Comparison of ENCODE assay signal across 18 cellular contexts in the genomic region with DNA sequence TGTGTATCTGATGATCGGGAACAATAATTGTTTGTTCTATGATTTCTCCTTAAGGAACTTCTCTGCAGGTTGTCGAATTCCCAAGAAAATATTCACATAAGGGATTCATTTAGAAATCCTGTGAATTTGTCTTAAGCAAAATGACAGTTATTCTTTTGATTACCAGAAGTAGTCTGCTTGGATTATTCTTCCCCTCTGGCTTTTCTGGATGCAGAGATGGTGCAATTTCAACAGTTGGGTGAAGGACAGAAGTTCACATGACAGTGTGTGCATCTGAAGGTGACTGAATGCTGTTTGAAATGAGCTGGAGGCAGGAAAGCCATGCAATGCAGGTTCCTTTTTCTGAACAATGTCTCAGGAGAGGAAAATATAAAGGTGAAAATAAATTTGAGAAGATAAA.
DNase-seq lines count a peak whose midpoint lies in the region; ATAC-seq and TF ChIP-seq lines count a peak whose summit lies in the region.
"Had no signal": no experiment of that assay in that cellular context is flagged by ENCODE, and none has a peak within 500 bp of the region (broad histone marks: within the 10 kb centered on the region; RNA-seq: fewer than 3 reads in every experiment).

No MANE protein-coding gene starts in this region.

- H3K4me3 Mint-ChIP-seq in activated T-cell treated with anti-CD3 and anti-CD28 coated beads, Interleukin-2, amount 50 U/mL, for 4 hours, result peak overlapping the region; percentile 1
- H3K4me3 Mint-ChIP-seq: activated naive CD8-positive, alpha-beta T cell treated with anti-CD3 and anti-CD28 coated beads, Interleukin-2, amount 10 ng/mL, durations not matched to agents 7 days and 5 days; CD4-positive, CD25-positive, alpha-beta regulatory T cell; endodermal cell had no signal

- no peak overlapping the region for H3K23ac ChIP-seq in mesendoderm (ENCODE audit: low read length)

- no peaks in the 10 kb centered on the region for H3K9me2 ChIP-seq in SK-N-SH

- H4K20me1 ChIP-seq in SK-N-SH (ENCODE audit: insufficient read depth), result no peaks in the 10 kb centered on the region

- H3K4ac ChIP-seq in mesendoderm (ENCODE audit: low read depth, low read length), result no peak overlapping the region

- no peak overlapping the region for H3K4me3 ChIP-seq in SK-N-SH (ENCODE audit: low read depth in 2 of 2, low read length in 1 of 2)
- H3K4me3 ChIP-seq in esophagus muscularis mucosa, result no peak overlapping the region
- H3K4me3 ChIP-seq in mesendoderm (ENCODE audit: low read length), result no peak overlapping the region
- H3K4me3 ChIP-seq: left lung, psoas muscle had no signal

- H3K79me1 ChIP-seq in mesendoderm (ENCODE audit: low read length), result no peaks in the 10 kb centered on the region

- H3K79me2 ChIP-seq in SK-N-SH (ENCODE audit: insufficient read depth) (peaks cover 79% of the 10 kb centered on the region), mesendoderm (ENCODE audit: control insufficient read depth, insufficient read depth, low read length) (no peaks in the 10 kb centered on the region)

- intact Hi-C loops in esophagus muscularis mucosa (cut with DNase I) (no loop called here), sciatic nerve (cut with DNase I) (no loop called here)

- no peak overlapping the region for H2BK120ac ChIP-seq in mesendoderm (ENCODE audit: low read depth, low read length)

- H2BK15ac ChIP-seq in mesendoderm (replicated peaks; ENCODE audit: low read depth), result no peak overlapping the region

- H3F3A ChIP-seq in SK-N-SH (replicated peaks; ENCODE audit: insufficient read depth), result peaks cover 40% of the 10 kb centered on the region

- H3K56ac ChIP-seq in mesendoderm (ENCODE audit: low read length), result no peak overlapping the region

- H3K27ac ChIP-seq in SK-N-SH (ENCODE audit: low read depth in 2 of 2, low read length in 1 of 2), result peak overlapping the region; percentile 90
- H3K27ac ChIP-seq in esophagus muscularis mucosa (replicated peaks in 1 of 4), result peak overlapping the region; percentile 9 to 62 (median 35)
- no peak overlapping the region for H3K27ac ChIP-seq in mesendoderm (ENCODE audit: low read depth, low read length)
- H3K27ac ChIP-seq: left lung, psoas muscle had no signal

- no peak for TF ChIP-seq RAD21 in SK-N-SH (IDR thresholded peaks at IDR 0.05; ENCODE audit: low read length)

- H2AFZ ChIP-seq in SK-N-SH (ENCODE audit: low read depth), result no peak overlapping the region

- H3K4me2 ChIP-seq in SK-N-SH (peak overlapping the region; percentile 56), mesendoderm (ENCODE audit: low read length) (no peak overlapping the region)

- WGBS in SK-N-SH (ENCODE audit: low lambda C conversion rate), result 74% methylated on average over 2 of the region's 2 CpGs
- 59% methylated on average over 2 of the region's 2 CpGs for WGBS in esophagus muscularis mucosa
- no CpG with 5 or more reads among the region's 2 CpGs for WGBS in mesendoderm (ENCODE audit: extremely low coverage, insufficient coverage, low lambda C conversion rate)

- H3K9me3 Mint-ChIP-seq in activated T-cell treated with anti-CD3 and anti-CD28 coated beads, Interleukin-2, amount 50 U/mL, for 4 hours, result no peaks in the 10 kb centered on the region
- H3K9me3 Mint-ChIP-seq: activated naive CD8-positive, alpha-beta T cell treated with anti-CD3 and anti-CD28 coated beads, Interleukin-2, amount 10 ng/mL, durations not matched to agents 7 days and 5 days; CD4-positive, CD25-positive, alpha-beta regulatory T cell; endodermal cell had no signal

- TF ChIP-seq EP300 in SK-N-SH (IDR thresholded peaks at IDR 0.05; ENCODE audit: borderline replicate concordance in 1 of 2, low read depth in 1 of 2, low read length in 1 of 2) (no peak), esophagus muscularis mucosa (IDR thresholded peaks at IDR 0.05) (no peak)

- no peak overlapping the region for H4K8ac ChIP-seq in mesendoderm (ENCODE audit: low read depth, low read length)

- CTCF ChIA-PET in SK-N-SH (lab: Yijun Ruan, JAX), result interaction anchor here (0.9 to 4.6 kb wide), 3 partner anchors 152 to 333 kb away, joined by 3 to 27 read pairs (median 3); partner anchors contain the start of gene MAML2

- no peak for ATAC-seq in activated T-cell treated with anti-CD3 and anti-CD28 coated beads, Interleukin-2, amount 50 U/mL, for 4 hours
- peak; percentile 56 for ATAC-seq in sciatic nerve
- ATAC-seq: left lung, psoas muscle had no signal

- H4K5ac ChIP-seq in mesendoderm (ENCODE audit: low read length), result no peak overlapping the region

- H3K4me1 Mint-ChIP-seq in activated T-cell treated with anti-CD3 and anti-CD28 coated beads, Interleukin-2, amount 50 U/mL, for 4 hours (ENCODE audit: low read depth), result peaks cover 75% of the 10 kb centered on the region

- TF ChIP-seq CTCF in SK-N-SH (IDR thresholded peaks at IDR 0.05) (no peak), esophagus muscularis mucosa (IDR thresholded peaks at IDR 0.05) (no peak)

- no peak overlapping the region for H2BK5ac ChIP-seq in mesendoderm (ENCODE audit: low read length)

- H3K27me3 ChIP-seq in SK-N-SH (ENCODE audit: insufficient read depth) (no peaks in the 10 kb centered on the region), esophagus muscularis mucosa (no peaks in the 10 kb centered on the region), mesendoderm (ENCODE audit: insufficient read depth, low read length, poor library complexity) (no peaks in the 10 kb centered on the region)
- H3K27me3 ChIP-seq: left lung had no signal

- no peak overlapping the region for H3K18ac ChIP-seq in mesendoderm (ENCODE audit: low read length)

- no peak for DNase-seq in activated T-cell treated with anti-CD3 and anti-CD28 coated beads, Interleukin-2, amount 50 U/mL, for 4 hours
- DNase-seq in activated T-cell treated with anti-CD3 and anti-CD28 coated beads for 4 hours (no peak), SK-N-SH (no peak), esophagus muscularis mucosa (ENCODE audit: extremely low spot score) (no peak), sciatic nerve (ENCODE audit: low spot score) (no peak), NOMO-1 treated with DMSO at 0.1 percent for 48 hours (lab: John Stamatoyannopoulos, UW; ENCODE audit: unreplicated experiment) (no peak), mesendoderm (no peak), NCI-H2029 (lab: John Stamatoyannopoulos, UW) (no peak)
- DNase-seq: activated naive CD8-positive, alpha-beta T cell treated with anti-CD3 and anti-CD28 coated beads, Interleukin-2, amount 10 ng/mL, durations not matched to agents 7 days and 5 days; CD4-positive, CD25-positive, alpha-beta regulatory T cell; endodermal cell; foreskin melanocyte; left lung; NCI-H2029 treated with DMSO at 0.1 percent for 48 hours; NCI-H526; psoas muscle; stimulated activated CD4-positive, alpha-beta T cell treated with anti-CD3 and anti-CD28 coated beads, Interleukin-12 subunit alpha, Interleukin-12 subunit beta, amount 100 ng/mL, for 4 hours; stimulated activated naive CD4-positive, alpha-beta T cell treated with Interleukin-2 at 50 U/mL for 16 hours had no signal

- H3K36me3 ChIP-seq in SK-N-SH (replicated peaks in 1 of 2; ENCODE audit: control insufficient read depth in 1 of 2, insufficient read depth in 2 of 2, low read length in 1 of 2), result peaks cover 5 to 22% of the 10 kb centered on the region in 2 experiments
- no peaks in the 10 kb centered on the region for H3K36me3 ChIP-seq in esophagus muscularis mucosa
- no peaks in the 10 kb centered on the region for H3K36me3 ChIP-seq in mesendoderm (ENCODE audit: control insufficient read depth, insufficient read depth, low read length)
- H3K36me3 ChIP-seq: left lung had no signal

- H3K36me3 Mint-ChIP-seq in activated T-cell treated with anti-CD3 and anti-CD28 coated beads, Interleukin-2, amount 50 U/mL, for 4 hours (ENCODE audit: insufficient read depth), result peaks cover 34% of the 10 kb centered on the region

- H3K9me3 ChIP-seq in SK-N-SH, result no peaks in the 10 kb centered on the region
- no peaks in the 10 kb centered on the region for H3K9me3 ChIP-seq in esophagus muscularis mucosa
- H3K9me3 ChIP-seq: left lung, psoas muscle had no signal

- POLR2A ChIA-PET in SK-N-SH (lab: Yijun Ruan, JAX), result no interaction called here

- H3K27me3 Mint-ChIP-seq in activated T-cell treated with anti-CD3 and anti-CD28 coated beads, Interleukin-2, amount 50 U/mL, for 4 hours (ENCODE audit: low read depth), result no peaks in the 10 kb centered on the region
- H3K27me3 Mint-ChIP-seq: activated naive CD8-positive, alpha-beta T cell treated with anti-CD3 and anti-CD28 coated beads, Interleukin-2, amount 10 ng/mL, durations not matched to agents 7 days and 5 days; CD4-positive, CD25-positive, alpha-beta regulatory T cell had no signal

- peak overlapping the region; percentile 57; the same call in 1 of the 2 replicates for H3K9ac ChIP-seq in SK-N-SH
- H3K9ac ChIP-seq in mesendoderm (ENCODE audit: low read length), result no peak overlapping the region

- TF ChIP-seq POLR2A in esophagus muscularis mucosa (IDR thresholded peaks at IDR 0.05; ENCODE audit: low read depth), result no peak

- H2AK5ac ChIP-seq in mesendoderm (ENCODE audit: low read length), result no peak overlapping the region

- H3K4me1 ChIP-seq in SK-N-SH (ENCODE audit: control insufficient read depth in 1 of 2, insufficient read depth in 2 of 2, low read depth in 1 of 2, low read length in 1 of 2) (peaks cover 12 to 68% of the 10 kb centered on the region in 2 experiments), esophagus muscularis mucosa (peaks cover 0 to 52% (median 40%) of the 10 kb centered on the region in 4 donors), mesendoderm (ENCODE audit: control insufficient read depth, low read depth, low read length) (peaks cover under 1% of the 10 kb centered on the region)
- H3K4me1 ChIP-seq: psoas muscle had no signal

TF ChIP-seq in SK-N-SH, 30 proteins besides CTCF, POLR2A, EP300 and RAD21:
- TF ChIP-seq FOSL2 (IDR thresholded peaks at IDR 0.05; ENCODE audit: borderline replicate concordance, low read depth), result no peak
- TF ChIP-seq TCF12 (IDR thresholded peaks at IDR 0.05), result 0 out of 2 replicates have a peak, but pooled peaks have one; percentile 23
- no peak for TF ChIP-seq ZBTB33 (IDR thresholded peaks at IDR 0.05; ENCODE audit: borderline replicate concordance, low read depth)
